ENCODE assay signal across 20 cellular contexts in the genomic region with DNA sequence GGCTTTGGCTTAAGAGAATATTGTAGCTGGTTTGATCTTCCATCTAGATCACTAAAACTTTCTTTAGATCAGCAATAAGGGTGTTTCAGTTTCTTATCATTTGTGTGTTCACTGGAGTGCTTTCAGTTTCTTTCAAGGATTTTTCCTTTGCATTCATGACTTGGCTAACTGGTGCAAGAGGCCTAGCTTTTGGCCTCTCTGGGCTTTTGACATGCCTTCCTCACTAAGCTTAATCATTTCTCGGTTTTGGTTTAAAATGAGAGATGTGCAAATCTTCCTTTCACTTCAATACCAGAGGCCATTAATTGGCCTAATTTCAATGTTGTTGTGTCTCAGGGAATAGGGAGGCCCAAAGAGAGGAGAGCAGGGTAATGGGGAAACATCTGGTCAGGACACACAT. TPM values are rescaled to one million over a fixed set of nuclear protein-coding genes. Genes with fewer than 3 reads are reported as not detected.
DNase-seq lines count a peak whose midpoint lies in the region; ATAC-seq and TF ChIP-seq lines count a peak whose summit lies in the region.
"Had no signal": no experiment of that assay in that cellular context is flagged by ENCODE, and none has a peak within 500 bp of the region (broad histone marks: within the 10 kb centered on the region; RNA-seq: fewer than 3 reads in every experiment).

No MANE protein-coding gene starts in this region.

- H3K27ac Mint-ChIP-seq in CD14-positive monocyte = peak overlapping the region in 4 of 7 donors; percentile 11 to 73 (median 44)
- peak overlapping the region in 6 of 7 donors; percentile 51 to 81 (median 68) for H3K27ac Mint-ChIP-seq in CD4-positive, alpha-beta memory T cell
- H3K27ac Mint-ChIP-seq in activated naive CD8-positive, alpha-beta T cell treated with anti-CD3 and anti-CD28 coated beads for 36 hours = peak overlapping the region; percentile 83
- H3K27ac Mint-ChIP-seq: dendritic cell treated with granulocyte-macrophage colony-stimulating factor and Interleukin-4, amounts not matched to agents 40 ng/mL and 50 ng/mL, for 4 days; neural progenitor cell; type B pancreatic cell had no signal

- intact Hi-C loops in CD14-positive monocyte (cut with micrococcal nuclease) = no loop called here
- intact Hi-C loops in CD4-positive, alpha-beta memory T cell (cut with micrococcal nuclease) = no loop called here

- no peaks in the 10 kb centered on the region for H3K9me3 ChIP-seq in CD4-positive, alpha-beta memory T cell (ENCODE audit: control insufficient read depth in 1 of 2, low read length in 2 of 2)

- DNase-seq in CD14-positive monocyte (ENCODE audit: low spot score) (no peak), OCI-M1 (lab: John Stamatoyannopoulos, UW) (peak; percentile 24), hypothalamus (lab: John Stamatoyannopoulos, UW) (no peak), anterior cingulate cortex (lab: John Stamatoyannopoulos, UW) (no peak), superior temporal gyrus (ENCODE audit: extremely low spot score) (no peak)
- DNase-seq in CD4-positive, alpha-beta memory T cell = no peak
- DNase-seq in activated naive CD8-positive, alpha-beta T cell treated with anti-CD3 and anti-CD28 coated beads for 36 hours = peak; percentile 5
- DNase-seq: activated CD4-positive, alpha-beta T cell treated with anti-CD3 and anti-CD28 coated beads for 4 hours; COR-L47; heart right ventricle; immature natural killer cell; left ventricle myocardium inferior; NCI-H2081 treated with DMSO at 0.1 percent for 48 hours; NCI-H510A; stimulated activated naive CD4-positive, alpha-beta T cell had no signal

- H3K4me3 ChIP-seq in CD4-positive, alpha-beta memory T cell (ENCODE audit: low read length in 2 of 2) = no peak overlapping the region
- H3K4me3 ChIP-seq: heart right ventricle, left ventricle myocardium inferior, neural progenitor cell had no signal

- no peaks in the 10 kb centered on the region for H3K4me1 Mint-ChIP-seq in CD14-positive monocyte
- peaks cover 0 to 8% (median 4%) of the 10 kb centered on the region in 4 donors for H3K4me1 Mint-ChIP-seq in CD4-positive, alpha-beta memory T cell
- H3K4me1 Mint-ChIP-seq in activated naive CD8-positive, alpha-beta T cell treated with anti-CD3 and anti-CD28 coated beads for 36 hours = peaks cover 14% of the 10 kb centered on the region
- H3K4me1 Mint-ChIP-seq: immature natural killer cell, neural progenitor cell had no signal

- peaks cover 54 to 83% of the 10 kb centered on the region in 2 donors for H3K36me3 Mint-ChIP-seq in CD14-positive monocyte
- H3K36me3 Mint-ChIP-seq in CD4-positive, alpha-beta memory T cell = peaks cover 39 to 54% of the 10 kb centered on the region in 2 donors
- peaks cover 24% of the 10 kb centered on the region for H3K36me3 Mint-ChIP-seq in activated naive CD8-positive, alpha-beta T cell treated with anti-CD3 and anti-CD28 coated beads for 36 hours

- H3K27me3 Mint-ChIP-seq in CD14-positive monocyte (ENCODE audit: low read depth in 3 of 3) = no peaks in the 10 kb centered on the region
- no peaks in the 10 kb centered on the region for H3K27me3 Mint-ChIP-seq in CD4-positive, alpha-beta memory T cell
- H3K27me3 Mint-ChIP-seq in activated naive CD8-positive, alpha-beta T cell treated with anti-CD3 and anti-CD28 coated beads for 36 hours = no peaks in the 10 kb centered on the region
- H3K27me3 Mint-ChIP-seq: dendritic cell treated with granulocyte-macrophage colony-stimulating factor and Interleukin-4, amounts not matched to agents 40 ng/mL and 50 ng/mL, for 4 days; type B pancreatic cell had no signal

- H3K36me3 ChIP-seq in CD4-positive, alpha-beta memory T cell (ENCODE audit: insufficient read depth, low read length) = peaks cover 18% of the 10 kb centered on the region

- no peak for ATAC-seq in GM19023 (IDR thresholded peaks at IDR 0.05; ENCODE audit: unreplicated experiment)
- ATAC-seq: heart right ventricle, SK-N-SH treated with all-trans-retinoic acid at 6 μM for 48 hours had no signal

- POLR2A ChIA-PET in CD4-positive, alpha-beta memory T cell (lab: Charles Lee; ENCODE audit: partially characterized antibody) = no interaction called here

- H3K27ac ChIP-seq in CD4-positive, alpha-beta memory T cell (ENCODE audit: low read depth, low read length) = no peak overlapping the region
- H3K27ac ChIP-seq: heart right ventricle, left ventricle myocardium inferior, neural progenitor cell had no signal

- H3K4me3 Mint-ChIP-seq in CD14-positive monocyte = no peak overlapping the region
- no peak overlapping the region for H3K4me3 Mint-ChIP-seq in CD4-positive, alpha-beta memory T cell
- H3K4me3 Mint-ChIP-seq in activated naive CD8-positive, alpha-beta T cell treated with anti-CD3 and anti-CD28 coated beads for 36 hours = peak overlapping the region; percentile 25
- H3K4me3 Mint-ChIP-seq: dendritic cell treated with granulocyte-macrophage colony-stimulating factor and Interleukin-4, amounts not matched to agents 40 ng/mL and 50 ng/mL, for 4 days; immature natural killer cell; neural progenitor cell; type B pancreatic cell had no signal

- CTCF ChIA-PET in CD4-positive, alpha-beta memory T cell (lab: Charles Lee; ENCODE audit: partially characterized antibody) = interaction anchor here (1.2 to 1.4 kb wide), 3 partner anchors 64 to 454 kb away, joined by 3 to 4 read pairs (median 4); no protein-coding TSS in a partner anchor

- peaks cover 0 to 2% (median 0%) of the 10 kb centered on the region in 7 donors for H3K9me3 Mint-ChIP-seq in CD14-positive monocyte
- no peaks in the 10 kb centered on the region for H3K9me3 Mint-ChIP-seq in CD4-positive, alpha-beta memory T cell
- no peaks in the 10 kb centered on the region for H3K9me3 Mint-ChIP-seq in activated naive CD8-positive, alpha-beta T cell treated with anti-CD3 and anti-CD28 coated beads for 36 hours
- H3K9me3 Mint-ChIP-seq: dendritic cell treated with granulocyte-macrophage colony-stimulating factor and Interleukin-4, amounts not matched to agents 40 ng/mL and 50 ng/mL, for 4 days; immature natural killer cell; type B pancreatic cell had no signal

- no peak for TF ChIP-seq CTCF in CD14-positive monocyte (IDR thresholded peaks at IDR 0.05)

- no peaks in the 10 kb centered on the region for H3K4me1 ChIP-seq in CD4-positive, alpha-beta memory T cell (ENCODE audit: insufficient read depth, low read length)
- H3K4me1 ChIP-seq: heart right ventricle, left ventricle myocardium inferior, neural progenitor cell had no signal

- no peaks in the 10 kb centered on the region for H3K27me3 ChIP-seq in CD4-positive, alpha-beta memory T cell (ENCODE audit: insufficient read depth, low read length)
- H3K27me3 ChIP-seq: heart right ventricle, neural progenitor cell had no signal

RNA-seq across cellular contexts. Expression of a gene that starts 30.3 kb away (rescaled TPM):
- under 1 TPM; 0.13 to 0.31 TPM for polyA plus RNA-seq in CD14-positive monocyte
- total RNA-seq in CD4-positive, alpha-beta memory T cell = under 1 TPM in 1 of 2 experiments, not detected in 1; 0.44 TPM
- not detected for polyA plus RNA-seq in CD4-positive, alpha-beta memory T cell
- 10 to 100 TPM; 56.3 to 58.7 TPM for total RNA-seq in activated naive CD8-positive, alpha-beta T cell treated with anti-CD3 and anti-CD28 coated beads for 36 hours

Comparison
In these comparisons a context has a peak if more than half of its experiments do, and no peak if none do; other contexts are left out.
1. DNase-seq: peak in OCI-M1 (single experiment) and activated naive CD8-positive, alpha-beta T cell treated with anti-CD3 and anti-CD28 coated beads for 36 hours (single experiment); none in CD14-positive monocyte (single experiment), CD4-positive, alpha-beta memory T cell (0 of 5), hypothalamus (0 of 51), anterior cingulate cortex (0 of 58) and superior temporal gyrus (single experiment).
2. RNA of a gene that starts 30.3 kb away (total RNA-seq): 56.3 to 58.7 TPM in activated naive CD8-positive, alpha-beta T cell treated with anti-CD3 and anti-CD28 coated beads for 36 hours; 0.44 TPM in CD4-positive, alpha-beta memory T cell; every median in the first group is over 10 times any median in the second.
3. Peak in every context shown above with its lines, with median percentiles within 50 percentile points of each other: H3K27ac Mint-ChIP-seq.